In the genomic region with DNA sequence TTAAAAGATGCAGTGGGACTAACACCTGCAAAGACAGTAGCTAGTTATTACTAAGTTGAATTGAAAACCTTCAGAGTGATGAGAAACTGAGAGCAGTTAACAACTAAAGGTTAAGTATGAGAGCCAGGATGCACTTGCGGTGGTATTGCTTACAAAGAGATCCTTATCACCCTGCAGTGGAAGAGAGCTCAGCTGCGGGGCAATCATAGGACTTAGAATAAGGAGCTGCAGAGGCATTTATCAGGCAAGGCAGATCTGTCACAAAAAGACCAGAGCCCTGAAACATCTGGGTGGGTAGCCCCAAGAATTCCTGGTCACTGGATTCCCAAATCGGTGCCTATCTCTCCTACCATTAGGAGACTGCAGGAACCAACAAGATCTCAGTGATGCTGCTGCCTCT, we compare ENCODE assay signal across 25 cellular contexts. TPM values are rescaled to one million over a fixed set of nuclear protein-coding genes. Genes with fewer than 3 reads are reported as not detected.
A peak's percentile ranks its signal among the peaks of the same experiment; 100 is the strongest.
DNase-seq lines count a peak whose midpoint lies in the region; ATAC-seq and TF ChIP-seq lines count a peak whose summit lies in the region.
"Had no signal": no experiment of that assay in that cellular context is flagged by ENCODE, and none has a peak within 500 bp of the region (broad histone marks: within the 10 kb centered on the region; RNA-seq: fewer than 3 reads in every experiment).

No MANE protein-coding gene starts in this region.

- H3K9me3 ChIP-seq in Caco-2 (no peaks in the 10 kb centered on the region), PC-3 (ENCODE audit: low read length) (no peaks in the 10 kb centered on the region), HAP-1 (no peaks in the 10 kb centered on the region)
- H3K9me3 ChIP-seq: body of pancreas, MG63, prostate gland, tibial artery had no signal

- no peak overlapping the region for H3K9ac ChIP-seq in PC-3 (ENCODE audit: low read length)
- H3K9ac ChIP-seq: GM23248 had no signal

- H3K4me3 ChIP-seq in Caco-2 (ENCODE audit: low read depth, low read length) (no peak overlapping the region), PC-3 (ENCODE audit: low read length) (no peak overlapping the region), fibroblast of villous mesenchyme (ENCODE audit: low read depth, low read length) (no peak overlapping the region), HAP-1 (no peak overlapping the region)
- H3K4me3 ChIP-seq: body of pancreas, GM23248, lung, MG63, prostate gland, tibial artery had no signal

- no peaks in the 10 kb centered on the region for H3K9me2 ChIP-seq in PC-3 (replicated peaks; ENCODE audit: low read length)

- H3K36me3 Mint-ChIP-seq in Caco-2 (ENCODE audit: insufficient read depth, unreplicated experiment), result no peaks in the 10 kb centered on the region
- H3K36me3 Mint-ChIP-seq: activated naive CD4-positive, alpha-beta T cell treated with anti-CD3 and anti-CD28 coated beads, Interleukin-2, amount 50 U/mL, for 24 hours; stimulated activated naive B cell treated with anti-CD40 and anti-IgM and Interleukin-4, amounts not matched to agents 10 μg/mL and 1 μg/mL and 100 μg/mL, for 72 hours had no signal

- H3K27me3 Mint-ChIP-seq in Caco-2 (ENCODE audit: insufficient read depth, unreplicated experiment), result no peaks in the 10 kb centered on the region

- H3K27ac ChIP-seq in PC-3 (ENCODE audit: low read length), result no peak overlapping the region
- H3K27ac ChIP-seq: body of pancreas, GM23248, HL-60, prostate gland, tibial artery had no signal

- 0 out of 2 replicates have a peak overlapping the region, but pooled peaks have one; percentile 6 for H2AFZ ChIP-seq in PC-3 (ENCODE audit: low read length)
- H2AFZ ChIP-seq: GM23248 had no signal

- peaks cover 7% of the 10 kb centered on the region for H3K9me3 Mint-ChIP-seq in Caco-2 (ENCODE audit: unreplicated experiment)
- H3K9me3 Mint-ChIP-seq: activated naive CD4-positive, alpha-beta T cell treated with anti-CD3 and anti-CD28 coated beads, Interleukin-2, amount 50 U/mL, for 24 hours; activated T-cell treated with anti-CD3 and anti-CD28 coated beads, Interleukin-2, amount 50 U/mL, for 4 hours; T-helper 1 cell treated with Interleukin-12 subunit alpha and Interleukin-12 subunit beta and Interleukin-4 antibody, amounts not matched to agents 30 μg/mL and 1 μg/mL, for 36 hours had no signal

- TF ChIP-seq CTCF in Caco-2 (IDR thresholded peaks at IDR 0.05; ENCODE audit: insufficient read depth in 1 of 2, low read depth in 1 of 2, low read length in 1 of 2, severe bottlenecking in 1 of 2, unreplicated experiment in 1 of 2) (no peak), PC-3 (conservative IDR thresholded peaks at IDR 0.05; ENCODE audit: low read depth, low read length) (no peak), fibroblast of villous mesenchyme (IDR thresholded peaks at IDR 0.05; ENCODE audit: insufficient read depth, low read depth, low read length) (no peak)

- H3F3A ChIP-seq in PC-3 (ENCODE audit: low read length, unreplicated experiment), result peaks cover 5% of the 10 kb centered on the region

- peak; percentile 3 for DNase-seq in AG20443 (ENCODE audit: low spot score)
- peak in 1 of 2 experiments; percentile 53 for DNase-seq in Caco-2
- no peak for DNase-seq in PC-3
- peak; percentile 34 for DNase-seq in fibroblast of villous mesenchyme (ENCODE audit: low read depth)
- no peak for DNase-seq in putamen (ENCODE audit: low spot score)
- no peak for DNase-seq in D341Med (ENCODE audit: low spot score)
- no peak for DNase-seq in HAP-1 (ENCODE audit: low spot score in 2 of 2)
- DNase-seq: activated T-cell treated with anti-CD3 and anti-CD28 coated beads, Interleukin-2, amount 50 U/mL, for 4 hours; AML-193; body of pancreas; DMS79; effector CD8-positive, alpha-beta T cell; GM23248; MG63; NCI-H1417 treated with DMSO at 0.1 percent for 48 hours; NCI-H510A; stimulated activated CD4-positive, alpha-beta T cell treated with anti-CD3 and anti-CD28 coated beads, Interleukin-1b, Interleukin-23, amount 100 ng/mL, for 48 hours; stimulated activated naive B cell treated with anti-CD40 and anti-IgM and Interleukin-4, amounts not matched to agents 10 μg/mL and 1 μg/mL and 100 μg/mL, for 72 hours; tibial artery had no signal

- peak overlapping the region; percentile 79 for H3K27ac Mint-ChIP-seq in Caco-2 (ENCODE audit: unreplicated experiment)
- H3K27ac Mint-ChIP-seq: activated naive CD4-positive, alpha-beta T cell treated with anti-CD3 and anti-CD28 coated beads, Interleukin-2, amount 50 U/mL, for 24 hours; stimulated activated naive B cell treated with anti-CD40 and anti-IgM and Interleukin-4, amounts not matched to agents 10 μg/mL and 1 μg/mL and 100 μg/mL, for 72 hours; T-helper 1 cell treated with Interleukin-12 subunit alpha and Interleukin-12 subunit beta and Interleukin-4 antibody, amounts not matched to agents 30 μg/mL and 1 μg/mL, for 36 hours had no signal

- no peak for ATAC-seq in PC-3
- ATAC-seq: body of pancreas; stimulated activated naive B cell treated with anti-CD40 and anti-IgM and Interleukin-4, amounts not matched to agents 10 μg/mL and 1 μg/mL and 100 μg/mL, for 72 hours had no signal

- no peak overlapping the region for H3K4me2 ChIP-seq in PC-3 (ENCODE audit: low read length)

- H3K79me2 ChIP-seq in PC-3 (ENCODE audit: low read length), result no peaks in the 10 kb centered on the region

- H3K4me1 Mint-ChIP-seq in Caco-2 (ENCODE audit: low read depth, unreplicated experiment), result peaks cover 41% of the 10 kb centered on the region
- H3K4me1 Mint-ChIP-seq: activated naive CD4-positive, alpha-beta T cell treated with anti-CD3 and anti-CD28 coated beads, Interleukin-2, amount 50 U/mL, for 24 hours; stimulated activated naive B cell treated with anti-CD40 and anti-IgM and Interleukin-4, amounts not matched to agents 10 μg/mL and 1 μg/mL and 100 μg/mL, for 72 hours had no signal

- BruUV-seq in Caco-2 (replicated peaks; lab: Mats Ljungman, UMichigan), result no TSS peak
- BruUV-seq in PC-3 (replicated peaks; lab: Mats Ljungman, UMichigan), result no TSS peak

- H3K36me3 ChIP-seq in Caco-2 (ENCODE audit: control insufficient read depth, insufficient read depth, low read length) (no peaks in the 10 kb centered on the region), PC-3 (ENCODE audit: low read depth, low read length) (no peaks in the 10 kb centered on the region), HAP-1 (replicated peaks) (no peaks in the 10 kb centered on the region)
- H3K36me3 ChIP-seq: MG63, prostate gland, tibial artery had no signal

- intact Hi-C loops in Caco-2 (cut with micrococcal nuclease; ENCODE audit: unreplicated experiment) (no loop called here), PC-3 (cut with micrococcal nuclease) (no loop called here)

- peaks cover 42% of the 10 kb centered on the region for H3K4me1 ChIP-seq in Caco-2
- peaks cover 47% of the 10 kb centered on the region for H3K4me1 ChIP-seq in PC-3 (ENCODE audit: insufficient read depth, low read length)
- peaks cover 4% of the 10 kb centered on the region for H3K4me1 ChIP-seq in HAP-1
- H3K4me1 ChIP-seq: body of pancreas, prostate gland had no signal

- POLR2A ChIA-PET in Caco-2 (lab: Charles Lee), result no interaction called here
- POLR2A ChIA-PET in PC-3 (lab: Charles Lee; ENCODE audit: unreplicated experiment), result no interaction called here

- CTCF ChIA-PET in Caco-2 (lab: Charles Lee) (interaction anchor here (0.8 kb wide), 1 partner anchor 256 kb away, joined by 4 read pairs; no protein-coding TSS in a partner anchor), PC-3 (lab: Charles Lee) (no interaction called here)

- no peaks in the 10 kb centered on the region for H3K27me3 ChIP-seq in Caco-2 (replicated peaks; ENCODE audit: control insufficient read depth, insufficient read depth, low read length)
- no peaks in the 10 kb centered on the region for H3K27me3 ChIP-seq in PC-3 (ENCODE audit: low read length)
- H3K27me3 ChIP-seq in HAP-1 (ENCODE audit: low read depth), result no peaks in the 10 kb centered on the region
- H3K27me3 ChIP-seq: body of pancreas, MG63, tibial artery had no signal

- H3K4me3 Mint-ChIP-seq in Caco-2 (ENCODE audit: unreplicated experiment), result no peak overlapping the region
- H3K4me3 Mint-ChIP-seq: activated naive CD4-positive, alpha-beta T cell treated with anti-CD3 and anti-CD28 coated beads, Interleukin-2, amount 50 U/mL, for 24 hours; activated T-cell treated with anti-CD3 and anti-CD28 coated beads, Interleukin-2, amount 50 U/mL, for 4 hours; stimulated activated naive B cell treated with anti-CD40 and anti-IgM and Interleukin-4, amounts not matched to agents 10 μg/mL and 1 μg/mL and 100 μg/mL, for 72 hours; T-helper 1 cell treated with Interleukin-12 subunit alpha and Interleukin-12 subunit beta and Interleukin-4 antibody, amounts not matched to agents 30 μg/mL and 1 μg/mL, for 36 hours had no signal

- H4K20me1 ChIP-seq in PC-3 (ENCODE audit: low read length), result no peaks in the 10 kb centered on the region

- in situ Hi-C loops in HAP-1 (cut with MboI; ENCODE audit: low sequenced_read_pairs), result loop anchor here (25.0 kb wide), 1 partner anchor 576 kb away; no protein-coding TSS in a partner anchor

RNA-seq across cellular contexts. Expression of gene CFAP300, which starts 34.3 kb away (rescaled TPM):
- 2.2 and 3.9 TPM in 2 replicates for total RNA-seq in Caco-2 (2022)
- total RNA-seq in PC-3 (2014; rRNA removed), result 3.2 and 3.9 TPM in 2 replicates
- 2.9 and 4.7 TPM in 2 replicates for total RNA-seq in fibroblast of villous mesenchyme
- total RNA-seq: activated T-cell treated with anti-CD3 and anti-CD28 coated beads, Interleukin-2, amount 50 U/mL, for 4 hours; SK-MEL-5 had no signal

Comparison
In these comparisons a context has a peak if more than half of its experiments do, and no peak if none do; other contexts are left out.
1. DNase-seq: peak in AG20443 (single experiment) and fibroblast of villous mesenchyme (single experiment); none in PC-3 (single experiment), putamen (single experiment), D341Med (single experiment) and HAP-1 (0 of 2).